8 cellular contexts compared by ENCODE assay signal in genomic region chr12:46388427-46388992, GRCh38. TPM values are rescaled to one million over a fixed set of nuclear protein-coding genes. Genes with fewer than 3 reads are reported as not detected.
DNase-seq lines count a peak whose midpoint lies in the region; ATAC-seq and TF ChIP-seq lines count a peak whose summit lies in the region.

No MANE protein-coding gene starts in this region.

- no peak for TF ChIP-seq CTCF in tibial artery (IDR thresholded peaks at IDR 0.05)
- TF ChIP-seq CTCF in mucosa of descending colon (IDR thresholded peaks at IDR 0.05) = no peak

- peaks cover 35 to 60% (median 51%) of the 10 kb centered on the region in 3 donors for H3K4me1 Mint-ChIP-seq in CD8-positive, alpha-beta memory T cell

- no peak overlapping the region for H3K27ac ChIP-seq in CD8-positive, alpha-beta memory T cell (ENCODE audit: low read depth, low read length)
- peak overlapping the region; percentile 75 to 98 for H3K27ac ChIP-seq in tibial artery

- no peak overlapping the region for H3K4me3 ChIP-seq in CD8-positive, alpha-beta memory T cell (ENCODE audit: low read length)
- H3K4me3 ChIP-seq in adipocyte (ENCODE audit: low read length) (peak overlapping the region; percentile 73), tibial artery (peak overlapping the region in 1 of 2 donors; percentile 5), mucosa of descending colon (no peak overlapping the region)

- H3K9me3 Mint-ChIP-seq in CD8-positive, alpha-beta memory T cell = no peaks in the 10 kb centered on the region

- H3K9me3 ChIP-seq in CD8-positive, alpha-beta memory T cell (ENCODE audit: low read length) = no peaks in the 10 kb centered on the region
- no peaks in the 10 kb centered on the region for H3K9me3 ChIP-seq in adipocyte (ENCODE audit: control insufficient read depth, low read length)
- no peaks in the 10 kb centered on the region for H3K9me3 ChIP-seq in tibial artery
- H3K9me3 ChIP-seq in mucosa of descending colon = no peaks in the 10 kb centered on the region

- H3K27me3 Mint-ChIP-seq in CD8-positive, alpha-beta memory T cell = no peaks in the 10 kb centered on the region

- peak overlapping the region in 2 of 7 donors; percentile 42 to 53 for H3K4me3 Mint-ChIP-seq in CD8-positive, alpha-beta memory T cell

- ATAC-seq in GM19438 (IDR thresholded peaks at IDR 0.05; ENCODE audit: low read depth, unreplicated experiment) = peak; percentile 59
- ATAC-seq in HG03378 (IDR thresholded peaks at IDR 0.05; ENCODE audit: unreplicated experiment) = peak; percentile 71
- ATAC-seq in mucosa of descending colon = no peak

- no peaks in the 10 kb centered on the region for H3K27me3 ChIP-seq in CD8-positive, alpha-beta memory T cell (ENCODE audit: insufficient read depth, low read length, poor library complexity, severe bottlenecking)
- H3K27me3 ChIP-seq in adipocyte (replicated peaks; ENCODE audit: control insufficient read depth, insufficient read depth, low read length) = no peaks in the 10 kb centered on the region
- H3K27me3 ChIP-seq in tibial artery = no peaks in the 10 kb centered on the region

- intact Hi-C loops in tibial artery (cut with DNase I; ENCODE audit: low total_unique reads) = no loop called here
- intact Hi-C loops in mucosa of descending colon (cut with DNase I, micrococcal nuclease) = no loop called here

- no peak for DNase-seq in CD8-positive, alpha-beta memory T cell
- DNase-seq in adipocyte (ENCODE audit: low read depth) (peak; percentile 62), tibial artery (no peak), pons (ENCODE audit: low spot score) (no peak), mucosa of descending colon (no peak), HEK293T (ENCODE audit: extremely low spot score) (no peak)

- peak overlapping the region in 5 of 8 donors; percentile 21 to 76 (median 36) for H3K27ac Mint-ChIP-seq in CD8-positive, alpha-beta memory T cell

- peak overlapping the region; percentile 94 for H3K9ac ChIP-seq in adipocyte (ENCODE audit: low read length)

- CTCF ChIA-PET in CD8-positive, alpha-beta memory T cell (lab: Charles Lee) = no interaction called here
- CTCF ChIA-PET in HEK293T (lab: Yijun Ruan, JAX) = no interaction called here

- peaks cover 3 to 10% (median 8%) of the 10 kb centered on the region in 3 donors for H3K36me3 Mint-ChIP-seq in CD8-positive, alpha-beta memory T cell

- POLR2A ChIA-PET in CD8-positive, alpha-beta memory T cell (lab: Charles Lee) = no interaction called here
- POLR2A ChIA-PET in HEK293T (lab: Yijun Ruan, JAX) = no interaction called here

- no peaks in the 10 kb centered on the region for H3K36me3 ChIP-seq in CD8-positive, alpha-beta memory T cell (ENCODE audit: insufficient read depth, low read length)
- H3K36me3 ChIP-seq in adipocyte (ENCODE audit: control insufficient read depth, insufficient read depth, low read length, severe bottlenecking) (no peaks in the 10 kb centered on the region), tibial artery (no peaks in the 10 kb centered on the region), mucosa of descending colon (ENCODE audit: low read depth) (no peaks in the 10 kb centered on the region)

- peaks cover 21% of the 10 kb centered on the region for H3K4me1 ChIP-seq in CD8-positive, alpha-beta memory T cell (ENCODE audit: insufficient read depth, low read length)
- peaks cover 82% of the 10 kb centered on the region for H3K4me1 ChIP-seq in adipocyte (ENCODE audit: control insufficient read depth, insufficient read depth, low read length)
- peaks cover 0 to 86% (median 55%) of the 10 kb centered on the region in 4 donors for H3K4me1 ChIP-seq in tibial artery
- H3K4me1 ChIP-seq in mucosa of descending colon (ENCODE audit: low read depth) = peaks cover 20% of the 10 kb centered on the region

TF ChIP-seq in HEK293T, 16 proteins besides CTCF, POLR2A, EP300 and RAD21:
- TF ChIP-seq ELF4 (IDR thresholded peaks at IDR 0.05) (no peak), PKNOX1 (IDR thresholded peaks at IDR 0.05) (no peak), NFRKB (IDR thresholded peaks at IDR 0.05) (no peak)

RNA-seq across cellular contexts. Expression of gene SLC38A2, which starts 15.9 kb away (rescaled TPM):
- 100 to 1,000 TPM; 198 to 202 TPM for total RNA-seq in CD8-positive, alpha-beta memory T cell
- polyA plus RNA-seq in CD8-positive, alpha-beta memory T cell = 58.4 TPM
- 100 to 1,000 TPM in 2 of 3 donors, 10 to 100 TPM in 1; 82.9 to 216 (median 143) TPM for total RNA-seq in mucosa of descending colon
